In genomic region chr16:17457513-17457912, GRCh38 we compare ENCODE assay signal across 24 cellular contexts.
"Had no signal": no experiment of that assay in that cellular context is flagged by ENCODE, and none has a peak within 500 bp of the region (broad histone marks: within the 10 kb centered on the region; RNA-seq: fewer than 3 reads in every experiment).

No MANE protein-coding gene starts in this region.

- H3K4me1 ChIP-seq: body of pancreas, uterus had no signal

- DNase-seq: activated B cell treated with CpG ODN at 0.5 μM for 24 hours; activated CD4-positive, alpha-beta memory T cell treated with anti-CD3 and anti-CD28 coated beads for 36 hours; activated CD4-positive, alpha-beta T cell treated with anti-CD3 and anti-CD28 coated beads for 4 hours; activated naive CD4-positive, alpha-beta T cell treated with Interleukin-2 at 50 U/mL for 16 hours; activated naive CD8-positive, alpha-beta T cell treated with anti-CD3 and anti-CD28 coated beads, Interleukin-2, amount 10 ng/mL, durations not matched to agents 7 days and 5 days; activated T-cell treated with anti-CD3 and anti-CD28 coated beads, Interleukin-2, amount 50 U/mL, for 1 hour; amygdala; body of pancreas; central memory CD4-positive, alpha-beta T cell; erythroblast; foreskin melanocyte; head of caudate nucleus; kidney; left ventricle myocardium inferior; mammary epithelial cell; naive thymus-derived CD4-positive, alpha-beta T cell; pancreas; sigmoid colon; stimulated activated CD4-positive, alpha-beta T cell treated with anti-CD3 and anti-CD28 coated beads, Interleukin-4, amount 100 ng/mL, for 4 hours; stimulated activated naive B cell treated with anti-CD40 and anti-IgM and Interleukin-4, amounts not matched to agents 10 μg/mL and 1 μg/mL and 100 μg/mL, for 72 hours; uterus had no signal

- H3K9me3 ChIP-seq: body of pancreas, left ventricle myocardium inferior, pancreas, sigmoid colon, tibial nerve, uterus had no signal

- H3K4me3 ChIP-seq: body of pancreas, coronary artery, left ventricle myocardium inferior, pancreas, sigmoid colon, tibial nerve, uterus had no signal

- H3K9me3 Mint-ChIP-seq: activated B cell treated with CpG ODN at 0.5 μM for 24 hours; activated CD4-positive, alpha-beta memory T cell treated with anti-CD3 and anti-CD28 coated beads for 36 hours; activated naive CD8-positive, alpha-beta T cell treated with anti-CD3 and anti-CD28 coated beads, Interleukin-2, amount 10 ng/mL, durations not matched to agents 7 days and 5 days; activated T-helper 2 cell treated with anti-CD3 and anti-CD28 coated beads, Interferon-gamma antibody, Interleukin-2, Interleukin-4, amounts not matched to agents 10 μg/mL and 5 μg/mL and 100 μg/mL, durations not matched to agents 14 hours and 24 hours and 36 hours; naive thymus-derived CD4-positive, alpha-beta T cell had no signal

- H3K27me3 Mint-ChIP-seq: activated B cell treated with CpG ODN at 0.5 μM for 24 hours; activated CD4-positive, alpha-beta memory T cell treated with anti-CD3 and anti-CD28 coated beads for 36 hours; activated naive CD8-positive, alpha-beta T cell treated with anti-CD3 and anti-CD28 coated beads, Interleukin-2, amount 10 ng/mL, durations not matched to agents 7 days and 5 days; naive thymus-derived CD4-positive, alpha-beta T cell; stimulated activated naive B cell treated with anti-CD40 and anti-IgM and Interleukin-4, amounts not matched to agents 10 μg/mL and 1 μg/mL and 100 μg/mL, for 72 hours had no signal

- H3K27me3 ChIP-seq: body of pancreas, pancreas, sigmoid colon, tibial nerve, uterus had no signal

- H3K27ac Mint-ChIP-seq: activated B cell treated with CpG ODN at 0.5 μM for 24 hours; activated CD4-positive, alpha-beta memory T cell treated with anti-CD3 and anti-CD28 coated beads for 36 hours; activated naive CD8-positive, alpha-beta T cell treated with anti-CD3 and anti-CD28 coated beads, Interleukin-2, amount 10 ng/mL, durations not matched to agents 7 days and 5 days; activated T-helper 2 cell treated with anti-CD3 and anti-CD28 coated beads, Interferon-gamma antibody, Interleukin-2, Interleukin-4, amounts not matched to agents 10 μg/mL and 5 μg/mL and 100 μg/mL, durations not matched to agents 14 hours and 24 hours and 36 hours; stimulated activated naive B cell treated with anti-CD40 and anti-IgM and Interleukin-4, amounts not matched to agents 10 μg/mL and 1 μg/mL and 100 μg/mL, for 72 hours had no signal

- H3K4me3 Mint-ChIP-seq: activated B cell treated with CpG ODN at 0.5 μM for 24 hours; activated CD4-positive, alpha-beta memory T cell treated with anti-CD3 and anti-CD28 coated beads for 36 hours; activated naive CD8-positive, alpha-beta T cell treated with anti-CD3 and anti-CD28 coated beads, Interleukin-2, amount 10 ng/mL, durations not matched to agents 7 days and 5 days; naive thymus-derived CD4-positive, alpha-beta T cell; stimulated activated naive B cell treated with anti-CD40 and anti-IgM and Interleukin-4, amounts not matched to agents 10 μg/mL and 1 μg/mL and 100 μg/mL, for 72 hours had no signal

- ATAC-seq: body of pancreas; naive thymus-derived CD4-positive, alpha-beta T cell; pancreas; stimulated activated naive B cell treated with anti-CD40 and anti-IgM and Interleukin-4, amounts not matched to agents 10 μg/mL and 1 μg/mL and 100 μg/mL, for 72 hours had no signal

- H3K36me3 ChIP-seq: left ventricle myocardium inferior, pancreas, sigmoid colon, tibial nerve, uterus had no signal

- H3K27ac ChIP-seq: body of pancreas, coronary artery, left ventricle myocardium inferior, pancreas, sigmoid colon, uterus had no signal

- H3K36me3 Mint-ChIP-seq: activated CD4-positive, alpha-beta memory T cell treated with anti-CD3 and anti-CD28 coated beads for 36 hours had no signal
